In genomic region chr7:73555411-73555982, GRCh38 we compare ENCODE assay signal across 8 cellular contexts. TPM values are rescaled to one million over a fixed set of nuclear protein-coding genes. Genes with fewer than 3 reads are reported as not detected.
DNase-seq lines count a peak whose midpoint lies in the region; ATAC-seq and TF ChIP-seq lines count a peak whose summit lies in the region.

No MANE protein-coding gene starts in this region.

- TF ChIP-seq RAD21 in neural cell (conservative IDR thresholded peaks at IDR 0.05), result no peak

- peaks cover 1 to 4% (median 2%) of the 10 kb centered on the region in 3 donors for H3K27me3 Mint-ChIP-seq in CD14-positive monocyte (ENCODE audit: low read depth in 3 of 3)
- peaks cover under 1% of the 10 kb centered on the region for H3K27me3 Mint-ChIP-seq in dendritic cell treated with granulocyte-macrophage colony-stimulating factor and Interleukin-4, amounts not matched to agents 40 ng/mL and 50 ng/mL, for 4 days

- no peak for DNase-seq in CD14-positive monocyte (ENCODE audit: low spot score)
- DNase-seq in GM19238 (ENCODE audit: insufficient read length, low spot score), result no peak
- DNase-seq in NCI-H2227 treated with DMSO at 0.1 percent for 48 hours (lab: John Stamatoyannopoulos, UW), result no peak

- H3K36me3 Mint-ChIP-seq in CD14-positive monocyte, result peaks cover 28 to 49% of the 10 kb centered on the region in 2 donors
- peaks cover 67% of the 10 kb centered on the region for H3K36me3 Mint-ChIP-seq in dendritic cell treated with granulocyte-macrophage colony-stimulating factor and Interleukin-4, amounts not matched to agents 40 ng/mL and 50 ng/mL, for 4 days (ENCODE audit: low read depth)

- peaks cover 63% of the 10 kb centered on the region for H3K79me2 ChIP-seq in KMS-11 (ENCODE audit: insufficient read depth, low read depth)
- H3K79me2 ChIP-seq in neural cell (replicated peaks; ENCODE audit: insufficient read depth, low read length), result peaks cover 33% of the 10 kb centered on the region

- TF ChIP-seq EP300 in neural cell (conservative IDR thresholded peaks at IDR 0.05; ENCODE audit: poor library complexity, severe bottlenecking), result no peak

- H3K9me3 Mint-ChIP-seq in CD14-positive monocyte, result peaks cover 0 to 2% (median 0%) of the 10 kb centered on the region in 7 donors
- no peaks in the 10 kb centered on the region for H3K9me3 Mint-ChIP-seq in dendritic cell treated with granulocyte-macrophage colony-stimulating factor and Interleukin-4, amounts not matched to agents 40 ng/mL and 50 ng/mL, for 4 days

- peaks cover 48% of the 10 kb centered on the region for H3K4me1 ChIP-seq in KMS-11 (ENCODE audit: low read depth, poor library complexity, severe bottlenecking)

- no peak overlapping the region for H3K9ac ChIP-seq in KMS-11
- H3K9ac ChIP-seq in neural cell (ENCODE audit: low read length), result peak overlapping the region; percentile 97

- ATAC-seq in GM21526 (IDR thresholded peaks at IDR 0.05; ENCODE audit: low FRiP score, unreplicated experiment), result no peak
- no peak for ATAC-seq in HG02588 (IDR thresholded peaks at IDR 0.05; ENCODE audit: unreplicated experiment)

- H3K4me2 ChIP-seq in KMS-11 (peak overlapping the region; percentile 92), neural cell (ENCODE audit: low read length) (peak overlapping the region; percentile 65)

- H3K4me3 ChIP-seq in KMS-11 (IDR thresholded peaks at IDR 0.05; ENCODE audit: insufficient read depth, low read depth, low read length), result no peak overlapping the region
- peak overlapping the region; percentile 95 for H3K4me3 ChIP-seq in neural cell (ENCODE audit: low read length)

- H4K20me1 ChIP-seq in KMS-11 (ENCODE audit: insufficient read depth), result no peaks in the 10 kb centered on the region
- no peaks in the 10 kb centered on the region for H4K20me1 ChIP-seq in neural cell (ENCODE audit: insufficient read depth)

- TF ChIP-seq CTCF in CD14-positive monocyte (IDR thresholded peaks at IDR 0.05) (no peak), KMS-11 (conservative IDR thresholded peaks at IDR 0.05; ENCODE audit: low read depth, low read length) (no peak), neural cell (IDR thresholded peaks at IDR 0.05; ENCODE audit: poor library complexity, severe bottlenecking) (no peak)

- H3K9me2 ChIP-seq in neural cell (ENCODE audit: insufficient read depth, low read length), result no peaks in the 10 kb centered on the region

- H3K4me1 Mint-ChIP-seq in CD14-positive monocyte, result peaks cover 33% of the 10 kb centered on the region
- peaks cover 39% of the 10 kb centered on the region for H3K4me1 Mint-ChIP-seq in dendritic cell treated with granulocyte-macrophage colony-stimulating factor and Interleukin-4, amounts not matched to agents 40 ng/mL and 50 ng/mL, for 4 days (ENCODE audit: low read depth)

- H3F3A ChIP-seq in neural cell (ENCODE audit: insufficient read depth, low read length, poor library complexity, severe bottlenecking), result no peaks in the 10 kb centered on the region

- intact Hi-C loops in CD14-positive monocyte (cut with micrococcal nuclease), result loop anchor here (5.0 to 10.0 kb wide), 2 partner anchors 33 to 49 kb away; partner anchors contain the start of gene BAZ1B (in 1 of the 2)
- intact Hi-C loops in dendritic cell treated with granulocyte-macrophage colony-stimulating factor and Interleukin-4, amounts not matched to agents 40 ng/mL and 50 ng/mL, for 4 days (cut with micrococcal nuclease), result no loop called here

- H3K27ac ChIP-seq in KMS-11 (no peak overlapping the region), neural cell (ENCODE audit: low read length) (no peak overlapping the region)

- H3K27ac Mint-ChIP-seq in CD14-positive monocyte, result peak overlapping the region; percentile 46 to 93 (median 89)
- peak overlapping the region; percentile 18 for H3K27ac Mint-ChIP-seq in dendritic cell treated with granulocyte-macrophage colony-stimulating factor and Interleukin-4, amounts not matched to agents 40 ng/mL and 50 ng/mL, for 4 days

- H2AFZ ChIP-seq in KMS-11 (ENCODE audit: low read depth) (no peak overlapping the region), neural cell (ENCODE audit: low read depth, low read length) (no peak overlapping the region)

- no peaks in the 10 kb centered on the region for H3K9me3 ChIP-seq in neural cell (ENCODE audit: low read length)

- H3K4me3 Mint-ChIP-seq in CD14-positive monocyte, result peak overlapping the region; percentile 86 to 93
- peak overlapping the region; percentile 94 for H3K4me3 Mint-ChIP-seq in dendritic cell treated with granulocyte-macrophage colony-stimulating factor and Interleukin-4, amounts not matched to agents 40 ng/mL and 50 ng/mL, for 4 days

- H3K27me3 ChIP-seq in KMS-11 (ENCODE audit: insufficient read depth, low read depth), result no peaks in the 10 kb centered on the region
- no peaks in the 10 kb centered on the region for H3K27me3 ChIP-seq in neural cell (ENCODE audit: insufficient read depth, low read depth, low read length)

- H3K36me3 ChIP-seq in KMS-11 (ENCODE audit: insufficient read depth) (peaks cover 5% of the 10 kb centered on the region; the same call in 1 of the 2 replicates), neural cell (ENCODE audit: insufficient read depth, low read length) (peaks cover 4% of the 10 kb centered on the region)

TF ChIP-seq in neural cell, 6 proteins besides CTCF, POLR2A, EP300 and RAD21:
- TF ChIP-seq MXI1 (conservative IDR thresholded peaks at IDR 0.05; ENCODE audit: poor library complexity, severe bottlenecking) (no peak), REST (IDR thresholded peaks at IDR 0.05; ENCODE audit: borderline replicate concordance) (no peak), EZH2 (IDR thresholded peaks at IDR 0.05; ENCODE audit: borderline replicate concordance, insufficient read depth, low read length, poor library complexity, severe bottlenecking) (no peak), TAF1 (IDR thresholded peaks at IDR 0.05; ENCODE audit: low read depth) (no peak), SMC3 (conservative IDR thresholded peaks at IDR 0.05; ENCODE audit: poor library complexity) (no peak), POLR2AphosphoS5 (IDR thresholded peaks at IDR 0.05) (no peak)

RNA-seq across cellular contexts. Expression of gene BCL7B, which starts 2.0 kb away (rescaled TPM):
- 10 to 100 TPM; 68.7 to 73.8 TPM for polyA plus RNA-seq in CD14-positive monocyte
- 23.6 and 27.3 TPM in 2 replicates for polyA plus RNA-seq in neural cell
- polyA minus RNA-seq in neural cell, result 17.8 and 22.4 TPM in 2 replicates

RNA-seq across cellular contexts. Expression of gene TBL2, which starts 22.9 kb away (rescaled TPM):
- 10 to 100 TPM; 26.2 to 40.1 TPM for polyA plus RNA-seq in CD14-positive monocyte
- 38.6 and 53.5 TPM in 2 replicates for polyA plus RNA-seq in neural cell
- polyA minus RNA-seq in neural cell, result 47.0 and 51.1 TPM in 2 replicates

RNA-seq across cellular contexts. Expression of gene BAZ1B, which starts 33.4 kb away (rescaled TPM):
- 1 to 10 TPM; 2.5 to 5.0 TPM for polyA plus RNA-seq in CD14-positive monocyte
- polyA plus RNA-seq in neural cell, result 33.4 and 35.0 TPM in 2 replicates
- polyA minus RNA-seq in neural cell, result 85.2 and 95.7 TPM in 2 replicates
